Comparison of ENCODE assay signal across 40 cellular contexts in genomic region chr12:76360316-76360715, GRCh38.
"Had no signal": no experiment of that assay in that cellular context is flagged by ENCODE, and none has a peak within 500 bp of the region (broad histone marks: within the 10 kb centered on the region; RNA-seq: fewer than 3 reads in every experiment).

No MANE protein-coding gene starts in this region.

- H3K27ac ChIP-seq: adrenal gland, ascending aorta, body of pancreas, brain microvascular endothelial cell, breast epithelium, cardiac muscle cell had no signal

- FAIRE-seq: astrocyte, bronchial epithelial cell had no signal

- H3K27ac Mint-ChIP-seq: activated naive CD4-positive, alpha-beta T cell treated with anti-CD3 and anti-CD28 coated beads for 36 hours; activated naive CD4-positive, alpha-beta T cell treated with anti-CD3 and anti-CD28 coated beads, Interleukin-2, amount 10 ng/mL, durations not matched to agents 7 days and 5 days; activated naive CD4-positive, alpha-beta T cell treated with anti-CD3 and anti-CD28 coated beads, Interleukin-2, amount 50 U/mL, for 72 hours; activated naive CD8-positive, alpha-beta T cell; activated naive CD8-positive, alpha-beta T cell treated with anti-CD3 and anti-CD28 coated beads for 36 hours; activated naive CD8-positive, alpha-beta T cell treated with anti-CD3 and anti-CD28 coated beads, Interleukin-2, amount 50 U/mL, for 24 hours; activated T-cell treated with anti-CD3 and anti-CD28 coated beads, Interleukin-2, amount 50 U/mL, for 24 hours; activated T-cell treated with anti-CD3 and anti-CD28 coated beads, Interleukin-2, amount 50 U/mL, for 72 hours; activated T-helper 1 cell treated with anti-CD3 and anti-CD28 coated beads, Interleukin-12 subunit alpha, Interleukin-12 subunit beta, Interleukin-2, Interleukin-4 antibody, amounts not matched to agents 30 ng/mL and 10 ng/mL and 1 ng/mL, durations not matched to agents 14 hours and 24 hours and 36 hours; activated T-helper 17 cell treated with anti-CD3 and anti-CD28 coated beads, Interleukin-2, amount 50 U/mL, for 72 hours; activated T-helper 2 cell treated with anti-CD3 and anti-CD28 coated beads, Interferon-gamma antibody, Interleukin-2, Interleukin-4, amounts not matched to agents 10 μg/mL and 5 μg/mL and 100 μg/mL, durations not matched to agents 14 hours and 24 hours and 36 hours; brain had no signal

- H3K36me3 ChIP-seq: adrenal gland, breast epithelium had no signal

- ATAC-seq: activated naive CD4-positive, alpha-beta T cell treated with anti-CD3 and anti-CD28 coated beads, Interleukin-2, amount 50 U/mL, for 72 hours; activated naive CD8-positive, alpha-beta T cell treated with anti-CD3 and anti-CD28 coated beads, Interleukin-2, amount 50 U/mL, for 24 hours; activated T-cell treated with anti-CD3 and anti-CD28 coated beads, Interleukin-2, amount 50 U/mL, for 4 hours; activated T-cell treated with anti-CD3 and anti-CD28 coated beads, Interleukin-2, amount 50 U/mL, for 72 hours; activated T-helper 17 cell treated with anti-CD3 and anti-CD28 coated beads, Interleukin-2, amount 50 U/mL, for 72 hours; body of pancreas had no signal

- H3K9me3 ChIP-seq: adrenal gland, ascending aorta, body of pancreas, breast epithelium had no signal

- DNase-seq: activated effector memory CD4-positive, alpha-beta T cell treated with anti-CD3 and anti-CD28 coated beads, Interleukin-2, amount 50 U/mL, for 16 hours; activated effector memory CD4-positive, alpha-beta T cell treated with Interleukin-2 at 50 U/mL for 16 hours; activated gamma-delta T cell; activated gamma-delta T cell treated with Interleukin-2 at 50 U/mL for 16 hours; activated naive CD4-positive, alpha-beta T cell; activated naive CD4-positive, alpha-beta T cell treated with anti-CD3 and anti-CD28 coated beads for 36 hours; activated naive CD4-positive, alpha-beta T cell treated with anti-CD3 and anti-CD28 coated beads, Interleukin-2, amount 10 ng/mL, durations not matched to agents 7 days and 5 days; activated naive CD4-positive, alpha-beta T cell treated with anti-CD3 and anti-CD28 coated beads, Interleukin-2, amount 50 U/mL, for 16 hours; activated naive CD4-positive, alpha-beta T cell treated with Interleukin-2 at 50 U/mL for 16 hours; activated naive CD8-positive, alpha-beta T cell treated with anti-CD3 and anti-CD28 coated beads for 36 hours; activated naive CD8-positive, alpha-beta T cell treated with anti-CD3 and anti-CD28 coated beads, Interleukin-2, amount 10 ng/mL, durations not matched to agents 7 days and 5 days; activated naive CD8-positive, alpha-beta T cell treated with anti-CD3 and anti-CD28 coated beads, Interleukin-2, amount 50 U/mL, for 24 hours; activated T-cell treated with anti-CD3 and anti-CD28 coated beads, Interleukin-2, amount 50 U/mL, for 1 hour; activated T-cell treated with anti-CD3 and anti-CD28 coated beads, Interleukin-2, amount 50 U/mL, for 24 hours; activated T-cell treated with anti-CD3 and anti-CD28 coated beads, Interleukin-2, amount 50 U/mL, for 4 hours; activated T-cell treated with anti-CD3 and anti-CD28 coated beads, Interleukin-2, amount 50 U/mL, for 48 hours; activated T-cell treated with anti-CD3 and anti-CD28 coated beads, Interleukin-2, amount 50 U/mL, for 72 hours; adrenal gland; amniotic stem cell; amygdala; anterior cingulate cortex; aorta; body of pancreas; brain microvascular endothelial cell; caudate nucleus; central memory CD4-positive, alpha-beta T cell; cerebellar nuclear complex had no signal

- H3K4me3 Mint-ChIP-seq: activated naive CD4-positive, alpha-beta T cell treated with anti-CD3 and anti-CD28 coated beads for 36 hours; activated naive CD4-positive, alpha-beta T cell treated with anti-CD3 and anti-CD28 coated beads, Interleukin-2, amount 10 ng/mL, durations not matched to agents 7 days and 5 days; activated naive CD4-positive, alpha-beta T cell treated with anti-CD3 and anti-CD28 coated beads, Interleukin-2, amount 50 U/mL, for 24 hours; activated naive CD8-positive, alpha-beta T cell; activated naive CD8-positive, alpha-beta T cell treated with anti-CD3 and anti-CD28 coated beads for 36 hours; activated naive CD8-positive, alpha-beta T cell treated with anti-CD3 and anti-CD28 coated beads, Interleukin-2, amount 10 ng/mL, durations not matched to agents 7 days and 5 days; activated naive CD8-positive, alpha-beta T cell treated with anti-CD3 and anti-CD28 coated beads, Interleukin-2, amount 50 U/mL, for 24 hours; activated T-cell treated with anti-CD3 and anti-CD28 coated beads, Interleukin-2, amount 50 U/mL, for 24 hours; activated T-cell treated with anti-CD3 and anti-CD28 coated beads, Interleukin-2, amount 50 U/mL, for 4 hours; activated T-cell treated with anti-CD3 and anti-CD28 coated beads, Interleukin-2, amount 50 U/mL, for 72 hours; activated T-helper 1 cell treated with anti-CD3 and anti-CD28 coated beads, Interleukin-12 subunit alpha, Interleukin-12 subunit beta, Interleukin-2, Interleukin-4 antibody, amounts not matched to agents 30 ng/mL and 10 ng/mL and 1 ng/mL, durations not matched to agents 14 hours and 24 hours and 36 hours; activated T-helper 17 cell treated with anti-CD3 and anti-CD28 coated beads, Interleukin-2, amount 50 U/mL, for 72 hours; brain; central memory CD8-positive, alpha-beta T cell had no signal

- H3K4me1 ChIP-seq: adrenal gland, ascending aorta, body of pancreas, breast epithelium had no signal

- H3K4me3 ChIP-seq: adrenal gland, ascending aorta, body of pancreas, breast epithelium, cardiac muscle cell had no signal

- H3K27me3 Mint-ChIP-seq: activated naive CD4-positive, alpha-beta T cell treated with anti-CD3 and anti-CD28 coated beads, Interleukin-2, amount 10 ng/mL, durations not matched to agents 7 days and 5 days; activated naive CD4-positive, alpha-beta T cell treated with anti-CD3 and anti-CD28 coated beads, Interleukin-2, amount 50 U/mL, for 24 hours; activated naive CD8-positive, alpha-beta T cell; activated naive CD8-positive, alpha-beta T cell treated with anti-CD3 and anti-CD28 coated beads for 36 hours; activated naive CD8-positive, alpha-beta T cell treated with anti-CD3 and anti-CD28 coated beads, Interleukin-2, amount 10 ng/mL, durations not matched to agents 7 days and 5 days; activated naive CD8-positive, alpha-beta T cell treated with anti-CD3 and anti-CD28 coated beads, Interleukin-2, amount 50 U/mL, for 24 hours; activated T-cell treated with anti-CD3 and anti-CD28 coated beads, Interleukin-2, amount 50 U/mL, for 24 hours; activated T-helper 17 cell treated with anti-CD3 and anti-CD28 coated beads, Interleukin-2, amount 50 U/mL, for 72 hours; brain; central memory CD8-positive, alpha-beta T cell had no signal

- H3K9me3 Mint-ChIP-seq: activated naive CD4-positive, alpha-beta T cell treated with anti-CD3 and anti-CD28 coated beads for 36 hours; activated naive CD4-positive, alpha-beta T cell treated with anti-CD3 and anti-CD28 coated beads, Interleukin-2, amount 50 U/mL, for 72 hours; activated naive CD8-positive, alpha-beta T cell treated with anti-CD3 and anti-CD28 coated beads, Interleukin-2, amount 50 U/mL, for 24 hours; activated T-cell treated with anti-CD3 and anti-CD28 coated beads, Interleukin-2, amount 50 U/mL, for 72 hours; activated T-helper 1 cell treated with anti-CD3 and anti-CD28 coated beads, Interleukin-12 subunit alpha, Interleukin-12 subunit beta, Interleukin-2, Interleukin-4 antibody, amounts not matched to agents 30 ng/mL and 10 ng/mL and 1 ng/mL, durations not matched to agents 14 hours and 24 hours and 36 hours; activated T-helper 17 cell treated with anti-CD3 and anti-CD28 coated beads, Interleukin-2, amount 50 U/mL, for 72 hours; activated T-helper 2 cell treated with anti-CD3 and anti-CD28 coated beads, Interferon-gamma antibody, Interleukin-2, Interleukin-4, amounts not matched to agents 10 μg/mL and 5 μg/mL and 100 μg/mL, durations not matched to agents 14 hours and 24 hours and 36 hours had no signal

- H3K4me1 Mint-ChIP-seq: activated naive CD4-positive, alpha-beta T cell treated with anti-CD3 and anti-CD28 coated beads, Interleukin-2, amount 10 ng/mL, durations not matched to agents 7 days and 5 days; activated naive CD4-positive, alpha-beta T cell treated with anti-CD3 and anti-CD28 coated beads, Interleukin-2, amount 50 U/mL, for 24 hours; activated naive CD8-positive, alpha-beta T cell treated with anti-CD3 and anti-CD28 coated beads for 36 hours; activated naive CD8-positive, alpha-beta T cell treated with anti-CD3 and anti-CD28 coated beads, Interleukin-2, amount 10 ng/mL, durations not matched to agents 7 days and 5 days; activated naive CD8-positive, alpha-beta T cell treated with anti-CD3 and anti-CD28 coated beads, Interleukin-2, amount 50 U/mL, for 24 hours; activated T-helper 17 cell treated with anti-CD3 and anti-CD28 coated beads, Interleukin-2, amount 50 U/mL, for 72 hours; brain had no signal
